15 cellular contexts compared by ENCODE assay signal in the genomic region with DNA sequence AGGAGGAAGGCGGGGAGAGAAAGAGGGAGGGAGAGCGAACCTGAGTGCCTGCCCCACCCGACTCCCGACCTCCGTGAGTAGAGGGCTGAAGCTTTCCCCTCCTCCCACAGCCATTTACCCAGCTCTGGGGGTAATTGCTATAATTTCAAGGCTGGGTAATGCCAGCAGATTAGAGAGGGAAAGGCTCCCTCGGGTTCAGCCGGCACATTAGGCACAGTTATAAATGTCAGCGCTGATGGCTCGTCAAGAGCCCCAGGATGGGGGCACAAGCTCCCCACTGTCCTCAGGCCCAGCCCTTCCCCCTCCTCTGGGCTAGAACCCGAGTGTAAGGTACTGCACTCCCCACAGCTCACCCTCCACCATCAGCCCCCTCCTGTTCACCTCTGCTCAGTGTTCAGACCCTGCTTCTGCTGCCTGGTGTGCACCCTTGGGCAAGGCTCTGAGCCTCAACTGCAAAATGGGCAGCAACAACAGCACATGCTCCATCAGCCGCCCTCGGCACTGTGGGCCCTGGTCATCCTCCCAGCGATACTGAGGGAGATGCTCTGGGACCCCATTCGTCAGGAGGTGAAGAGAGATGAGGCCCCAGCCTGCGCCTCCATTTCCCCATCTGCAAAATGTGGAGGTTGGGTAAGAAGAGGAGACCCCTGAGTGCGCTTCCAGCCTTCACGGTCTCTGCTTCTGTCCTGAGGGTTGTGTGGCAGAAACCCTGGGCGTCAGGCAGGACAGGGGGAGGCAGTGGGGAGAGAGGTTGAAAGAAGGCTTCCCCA.
"Had no signal": no experiment of that assay in that cellular context is flagged by ENCODE, and none has a peak within 500 bp of the region (broad histone marks: within the 10 kb centered on the region; RNA-seq: fewer than 3 reads in every experiment).

No MANE protein-coding gene starts in this region.

- H3K27ac Mint-ChIP-seq: activated CD4-positive, alpha-beta memory T cell treated with anti-CD3 and anti-CD28 coated beads, Interleukin-2, amount 10 ng/mL, durations not matched to agents 7 days and 5 days; activated CD4-positive, alpha-beta T cell treated with anti-CD3 and anti-CD28 coated beads for 36 hours; activated naive CD8-positive, alpha-beta T cell treated with anti-CD3 and anti-CD28 coated beads for 36 hours; activated T-cell treated with anti-CD3 and anti-CD28 coated beads, Interleukin-2, amount 50 U/mL, for 72 hours; naive thymus-derived CD4-positive, alpha-beta T cell had no signal

- H3K4me3 Mint-ChIP-seq: activated CD4-positive, alpha-beta memory T cell treated with anti-CD3 and anti-CD28 coated beads, Interleukin-2, amount 10 ng/mL, durations not matched to agents 7 days and 5 days; activated CD4-positive, alpha-beta T cell treated with anti-CD3 and anti-CD28 coated beads for 36 hours; activated naive CD8-positive, alpha-beta T cell treated with anti-CD3 and anti-CD28 coated beads for 36 hours; activated T-cell treated with anti-CD3 and anti-CD28 coated beads, Interleukin-2, amount 50 U/mL, for 72 hours; immature natural killer cell; naive thymus-derived CD4-positive, alpha-beta T cell had no signal

- ATAC-seq: activated CD4-positive, alpha-beta T cell treated with anti-CD3 and anti-CD28 coated beads for 36 hours; activated T-cell treated with anti-CD3 and anti-CD28 coated beads, Interleukin-2, amount 50 U/mL, for 72 hours; esophagus mucosa; naive thymus-derived CD4-positive, alpha-beta T cell had no signal

- DNase-seq: activated CD4-positive, alpha-beta memory T cell treated with anti-CD3 and anti-CD28 coated beads, Interleukin-2, amount 10 ng/mL, durations not matched to agents 7 days and 5 days; activated CD4-positive, alpha-beta T cell treated with anti-CD3 and anti-CD28 coated beads for 36 hours; activated gamma-delta T cell treated with Interleukin-2 at 50 U/mL for 16 hours; activated naive CD8-positive, alpha-beta T cell treated with anti-CD3 and anti-CD28 coated beads for 36 hours; activated T-cell treated with anti-CD3 and anti-CD28 coated beads, Interleukin-2, amount 50 U/mL, for 72 hours; immature natural killer cell; left cardiac atrium; naive thymus-derived CD4-positive, alpha-beta T cell; thyroid gland; WERI-Rb-1 had no signal

- H3K36me3 ChIP-seq: breast epithelium, thyroid gland, vagina, WERI-Rb-1 had no signal

- H3K4me1 Mint-ChIP-seq: activated CD4-positive, alpha-beta T cell treated with anti-CD3 and anti-CD28 coated beads for 36 hours; immature natural killer cell had no signal

- H3K27me3 Mint-ChIP-seq: activated CD4-positive, alpha-beta T cell treated with anti-CD3 and anti-CD28 coated beads for 36 hours; activated naive CD8-positive, alpha-beta T cell treated with anti-CD3 and anti-CD28 coated beads for 36 hours had no signal

- H3K27ac ChIP-seq: breast epithelium, thyroid gland, vagina, WERI-Rb-1 had no signal

- H3K36me3 Mint-ChIP-seq: activated naive CD8-positive, alpha-beta T cell treated with anti-CD3 and anti-CD28 coated beads for 36 hours; immature natural killer cell; naive thymus-derived CD4-positive, alpha-beta T cell had no signal

- H3K9me3 Mint-ChIP-seq: activated CD4-positive, alpha-beta memory T cell treated with anti-CD3 and anti-CD28 coated beads, Interleukin-2, amount 10 ng/mL, durations not matched to agents 7 days and 5 days; activated naive CD8-positive, alpha-beta T cell treated with anti-CD3 and anti-CD28 coated beads for 36 hours; activated T-cell treated with anti-CD3 and anti-CD28 coated beads, Interleukin-2, amount 50 U/mL, for 72 hours; immature natural killer cell; naive thymus-derived CD4-positive, alpha-beta T cell had no signal

- H3K4me1 ChIP-seq: breast epithelium had no signal

- H3K9me3 ChIP-seq: breast epithelium, thyroid gland, vagina had no signal

- H3K4me3 ChIP-seq: breast epithelium, lung, skin epidermis, thyroid gland, vagina had no signal

- H3K27me3 ChIP-seq: breast epithelium, thyroid gland, vagina had no signal
